14 cellular contexts compared by ENCODE assay signal in genomic region chr7:72751978-72752377, GRCh38.
A peak's percentile ranks its signal among the peaks of the same experiment; 100 is the strongest.
DNase-seq lines count a peak whose midpoint lies in the region; ATAC-seq and TF ChIP-seq lines count a peak whose summit lies in the region.
"Had no signal": no experiment of that assay in that cellular context is flagged by ENCODE, and none has a peak within 500 bp of the region (broad histone marks: within the 10 kb centered on the region; RNA-seq: fewer than 3 reads in every experiment).

No MANE protein-coding gene starts in this region.

- intact Hi-C loops in left ventricle myocardium inferior (cut with micrococcal nuclease), result no loop called here
- intact Hi-C loops in Panc1 (cut with micrococcal nuclease; ENCODE audit: unreplicated experiment), result no loop called here
- intact Hi-C loops in testis (cut with DNase I; ENCODE audit: low total_unique reads), result no loop called here
- intact Hi-C loops in thyroid gland (cut with DNase I), result no loop called here

- no peaks in the 10 kb centered on the region for H3K4me1 ChIP-seq in cardiac muscle cell (ENCODE audit: low read depth)
- no peaks in the 10 kb centered on the region for H3K4me1 ChIP-seq in left ventricle myocardium inferior
- H3K4me1 ChIP-seq in Panc1 (ENCODE audit: control insufficient read depth, insufficient read depth, low read length), result no peaks in the 10 kb centered on the region
- no peaks in the 10 kb centered on the region for H3K4me1 ChIP-seq in testis
- no peaks in the 10 kb centered on the region for H3K4me1 ChIP-seq in thyroid gland
- H3K4me1 ChIP-seq: body of pancreas had no signal

- TF ChIP-seq CTCF in cardiac muscle cell (IDR thresholded peaks at IDR 0.05; ENCODE audit: low read depth, low read length) (peak; percentile 34), left ventricle myocardium inferior (IDR thresholded peaks at IDR 0.05; ENCODE audit: borderline replicate concordance) (no peak), Panc1 (IDR thresholded peaks at IDR 0.05) (peak; percentile 75), fibroblast of the aortic adventitia (IDR thresholded peaks at IDR 0.05; ENCODE audit: insufficient read depth, low read length) (peak; percentile 6), testis (IDR thresholded peaks at IDR 0.05) (peak in 1 of 3 experiments; percentile 18), thyroid gland (IDR thresholded peaks at IDR 0.05) (no peak)

- BruUV-seq in Panc1 (replicated peaks; lab: Mats Ljungman, UMichigan), result no TSS peak

- 68 to 85% methylated on average over 2 of the region's 2 CpGs for WGBS in testis, 2 donors
- 89 to 93% methylated on average over 2 of the region's 2 CpGs for WGBS in thyroid gland, 2 donors

- H3K27me3 ChIP-seq in cardiac muscle cell (no peaks in the 10 kb centered on the region), left ventricle myocardium inferior (ENCODE audit: low read depth) (no peaks in the 10 kb centered on the region), Panc1 (ENCODE audit: control insufficient read depth, insufficient read depth, low read length) (no peaks in the 10 kb centered on the region), testis (no peaks in the 10 kb centered on the region), thyroid gland (no peaks in the 10 kb centered on the region)
- H3K27me3 ChIP-seq: body of pancreas had no signal

- no peak for TF ChIP-seq POLR2A in testis (IDR thresholded peaks at IDR 0.05)
- TF ChIP-seq POLR2A in thyroid gland (IDR thresholded peaks at IDR 0.05), result no peak

- no peak overlapping the region for H3K4me3 ChIP-seq in cardiac muscle cell
- H3K4me3 ChIP-seq in left ventricle myocardium inferior, result no peak overlapping the region
- H3K4me3 ChIP-seq in Panc1 (ENCODE audit: low read depth in 2 of 2, low read length in 2 of 2), result no peak overlapping the region
- H3K4me3 ChIP-seq in fibroblast of the aortic adventitia (ENCODE audit: low read depth, low read length), result no peak overlapping the region
- no peak overlapping the region for H3K4me3 ChIP-seq in testis
- H3K4me3 ChIP-seq in thyroid gland (replicated peaks in 1 of 3), result no peak overlapping the region
- H3K4me3 ChIP-seq: body of pancreas had no signal

- peak; percentile 71 for ATAC-seq in Panc1
- ATAC-seq: body of pancreas had no signal

- H3K36me3 ChIP-seq in cardiac muscle cell (no peaks in the 10 kb centered on the region), left ventricle myocardium inferior (no peaks in the 10 kb centered on the region), Panc1 (ENCODE audit: control insufficient read depth, insufficient read depth, low read length) (no peaks in the 10 kb centered on the region), testis (ENCODE audit: low read depth, missing control alignments) (no peaks in the 10 kb centered on the region), thyroid gland (no peaks in the 10 kb centered on the region)

- POLR2A ChIA-PET in Panc1 (lab: Charles Lee), result no interaction called here

- H3K27ac ChIP-seq in cardiac muscle cell (no peak overlapping the region), left ventricle myocardium inferior (replicated peaks) (no peak overlapping the region), Panc1 (ENCODE audit: low read length) (no peak overlapping the region), testis (no peak overlapping the region), thyroid gland (no peak overlapping the region)
- H3K27ac ChIP-seq: body of pancreas, epithelial cell of prostate had no signal

- no peaks in the 10 kb centered on the region for H3K9me3 ChIP-seq in cardiac muscle cell (ENCODE audit: low read depth)
- no peaks in the 10 kb centered on the region for H3K9me3 ChIP-seq in left ventricle myocardium inferior (replicated peaks)
- H3K9me3 ChIP-seq in Panc1 (ENCODE audit: control insufficient read depth, insufficient read depth, low read depth, low read length), result no peaks in the 10 kb centered on the region
- no peaks in the 10 kb centered on the region for H3K9me3 ChIP-seq in testis
- H3K9me3 ChIP-seq in thyroid gland, result no peaks in the 10 kb centered on the region
- H3K9me3 ChIP-seq: body of pancreas had no signal

- in situ Hi-C loops in Panc1 (cut with HindIII; ENCODE audit: low pct_unique_long_range_greater_than_20kb, low sequenced_read_pairs), result no loop called here

- CTCF ChIA-PET in Panc1 (lab: Charles Lee), result no interaction called here

- DNase-seq in cardiac muscle cell (ENCODE audit: low read depth in 1 of 2, low spot score in 1 of 2), result peak; percentile 6 to 38
- no peak for DNase-seq in left ventricle myocardium inferior
- no peak for DNase-seq in Panc1 (ENCODE audit: low read depth, low spot score)
- no peak for DNase-seq in fibroblast of the aortic adventitia (ENCODE audit: low read depth)
- peak; percentile 55 for DNase-seq in testis
- DNase-seq in NCI-H2107 (lab: John Stamatoyannopoulos, UW), result no peak
- no peak for DNase-seq in thyroid gland
- DNase-seq in activated gamma-delta T cell (lab: John Stamatoyannopoulos, UW), result no peak
- DNase-seq: activated CD4-positive, alpha-beta T cell treated with anti-CD3 and anti-CD28 coated beads for 4 hours; body of pancreas; GF-D8; naive B cell; NCI-H524 treated with DMSO at 0.1 percent for 48 hours had no signal

Comparison
In these comparisons a context has a peak if more than half of its experiments do, and no peak if none do; other contexts are left out.
1. DNase-seq: peak in cardiac muscle cell (2 of 2) and testis (single experiment); none in left ventricle myocardium inferior (single experiment), Panc1 (single experiment), fibroblast of the aortic adventitia (single experiment), NCI-H2107 (single experiment), thyroid gland (0 of 2) and activated gamma-delta T cell (single experiment).
2. CTCF ChIP-seq: peak in cardiac muscle cell (single experiment), Panc1 (single experiment) and fibroblast of the aortic adventitia (single experiment); none in left ventricle myocardium inferior (single experiment) and thyroid gland (0 of 6).